In genomic region chr20:8527998-8528397, GRCh38 we compare ENCODE assay signal across 1 cellular context.
A peak's percentile ranks its signal among the peaks of the same experiment; 100 is the strongest.
TF ChIP-seq lines count a peak whose summit lies in the region.

No MANE protein-coding gene starts in this region.

TF ChIP-seq in K562, 482 proteins besides CTCF, POLR2A, EP300 and RAD21 (continued from another document):
- no peak for TF ChIP-seq ZNF407 (IDR thresholded peaks at IDR 0.05; ENCODE audit: low read depth)
- peak; percentile 63 for TF ChIP-seq NFE2L1 (tag; IDR thresholded peaks at IDR 0.05; ENCODE audit: borderline replicate concordance, low read depth)
- TF ChIP-seq ZNF318 (IDR thresholded peaks at IDR 0.05; ENCODE audit: borderline replicate concordance in 1 of 2, low read depth in 1 of 2): no peak
- TF ChIP-seq SAFB (IDR thresholded peaks at IDR 0.05; ENCODE audit: borderline replicate concordance, low read depth, low read length): no peak
- TF ChIP-seq ZNF217 (CRISPR knock-in tag; IDR thresholded peaks at IDR 0.05): no peak
- no peak for TF ChIP-seq TBP (optimal IDR thresholded peaks at IDR 0.05; ENCODE audit: low read depth, low read length)
- TF ChIP-seq ZNF696 (CRISPR knock-in tag; conservative IDR thresholded peaks at IDR 0.05): no peak
- TF ChIP-seq ZNF316 (IDR thresholded peaks at IDR 0.05): peak; percentile 40; the same call in 1 of the 2 replicates
- no peak for TF ChIP-seq USF2 (CRISPR knock-in tag; IDR thresholded peaks at IDR 0.05)
- TF ChIP-seq BACH1 (tag; IDR thresholded peaks at IDR 0.05): peak; percentile 65; the same call in 1 of the 2 replicates
- no peak for TF ChIP-seq KDM2B (CRISPR knock-in tag; IDR thresholded peaks at IDR 0.05)
- TF ChIP-seq HDAC1 (IDR thresholded peaks at IDR 0.05): no peak
